Comparison of ENCODE assay signal across 11 cellular contexts in the genomic region with DNA sequence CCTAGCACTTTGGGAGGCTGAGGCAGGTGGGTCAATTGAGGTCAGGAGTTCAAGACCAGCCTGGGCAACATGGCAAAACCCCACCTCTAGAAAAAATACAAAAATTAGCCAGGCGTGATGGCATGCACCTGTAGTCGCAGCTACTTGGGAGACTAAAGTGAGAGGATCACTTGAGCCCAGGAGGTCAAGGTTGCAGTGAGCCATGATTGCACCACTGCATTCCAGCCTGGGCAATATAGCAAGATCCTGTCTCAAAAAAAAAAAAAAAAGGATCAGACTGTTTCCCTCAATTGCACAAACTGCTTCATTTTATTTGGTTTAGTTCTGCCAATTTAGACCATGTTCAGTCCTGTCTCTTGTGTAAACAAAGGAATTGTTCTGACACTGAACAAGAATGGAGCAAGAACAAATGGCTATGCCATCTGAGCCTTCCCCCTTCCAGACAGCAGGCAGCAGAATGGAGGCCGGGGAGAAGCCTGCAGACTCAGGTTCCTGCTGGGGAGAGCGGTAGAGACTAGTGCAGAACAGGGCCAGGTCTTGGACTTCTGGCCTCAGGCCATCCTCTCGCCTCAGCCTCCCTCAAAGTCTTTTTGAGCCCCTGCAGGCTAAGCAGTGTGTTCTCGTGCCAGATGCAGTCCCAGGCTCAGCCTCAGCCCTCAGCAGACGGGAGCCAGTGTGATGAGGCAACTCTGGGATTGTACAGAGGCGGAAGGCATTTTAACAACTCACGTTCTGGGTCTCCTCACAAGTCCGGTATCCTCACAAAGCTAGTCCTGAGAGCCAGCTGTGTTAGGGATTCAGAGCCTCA. TPM values are rescaled to one million over a fixed set of nuclear protein-coding genes. Genes with fewer than 3 reads are reported as not detected.
A peak's percentile ranks its signal among the peaks of the same experiment; 100 is the strongest.
DNase-seq lines count a peak whose midpoint lies in the region; ATAC-seq, FAIRE-seq and TF ChIP-seq lines count a peak whose summit lies in the region.
"Had no signal": no experiment of that assay in that cellular context is flagged by ENCODE, and none has a peak within 500 bp of the region (broad histone marks: within the 10 kb centered on the region; RNA-seq: fewer than 3 reads in every experiment).

No MANE protein-coding gene starts in this region.

- WGBS in psoas muscle, 3 donors: 63 to 82% (median 64%) methylated on average over 10 of the region's 10 CpGs

- H3K36me3 Mint-ChIP-seq in T-helper 17 cell (ENCODE audit: low read depth): peaks cover 3% of the 10 kb centered on the region

- H3K36me3 ChIP-seq in psoas muscle (ENCODE audit: insufficient read depth in 1 of 2, low read depth in 1 of 2): peaks cover 3 to 98% of the 10 kb centered on the region in 2 donors

- H3K4me1 Mint-ChIP-seq in T-helper 17 cell: peaks cover 26% of the 10 kb centered on the region

- TF ChIP-seq CTCF in psoas muscle (IDR thresholded peaks at IDR 0.05): no peak

- no peaks in the 10 kb centered on the region for H3K27me3 Mint-ChIP-seq in T-helper 17 cell

- peaks cover 32% of the 10 kb centered on the region for H3K4me1 ChIP-seq in psoas muscle

- H3K9me3 ChIP-seq in T-helper 17 cell (ENCODE audit: control insufficient read depth, low read length, poor library complexity, severe bottlenecking): no peaks in the 10 kb centered on the region
- H3K9me3 ChIP-seq in psoas muscle: no peaks in the 10 kb centered on the region

- peak overlapping the region; percentile 30 for H3K27ac ChIP-seq in psoas muscle

- H3K4me3 ChIP-seq in psoas muscle: no peak overlapping the region

- intact Hi-C loops in psoas muscle (cut with DNase I): no loop called here

- DNase-seq in ELF-1 (ENCODE audit: low read depth, low spot score) (peak; percentile 56), T-helper 17 cell (no peak), fibroblast of the conjunctiva (ENCODE audit: low read depth) (peak; percentile 53), psoas muscle (no peak), frontal cortex (ENCODE audit: low spot score in 2 of 2) (no peak), NCI-H748 (lab: John Stamatoyannopoulos, UW; ENCODE audit: unreplicated experiment) (no peak), HUDEP-2 (lab: John Stamatoyannopoulos, UW; ENCODE audit: unreplicated experiment in 76 of 76) (no peak)
- DNase-seq: activated naive CD4-positive, alpha-beta T cell treated with anti-CD3 and anti-CD28 coated beads for 36 hours; NCI-H1694 treated with DMSO at 0.1 percent for 48 hours had no signal

- H3K27ac Mint-ChIP-seq in T-helper 17 cell: peak overlapping the region; percentile 75
- H3K27ac Mint-ChIP-seq: activated naive CD4-positive, alpha-beta T cell treated with anti-CD3 and anti-CD28 coated beads for 36 hours had no signal

- H3K4me3 Mint-ChIP-seq in T-helper 17 cell: peak overlapping the region; percentile 33
- H3K4me3 Mint-ChIP-seq: activated naive CD4-positive, alpha-beta T cell treated with anti-CD3 and anti-CD28 coated beads for 36 hours had no signal

- ATAC-seq in T-helper 17 cell (no peak), psoas muscle (peak in 1 of 4 donors; percentile 9), GM21447 (IDR thresholded peaks at IDR 0.05; ENCODE audit: unreplicated experiment) (no peak)

- no peak for FAIRE-seq in frontal cortex (lab: Jason Lieb, UNC)
- FAIRE-seq: islet of Langerhans had no signal

- no peaks in the 10 kb centered on the region for H3K27me3 ChIP-seq in psoas muscle (ENCODE audit: insufficient read depth in 3 of 3, low read length in 2 of 3)

RNA-seq across cellular contexts. Expression of a gene that starts 18.2 kb away (rescaled TPM):
- total RNA-seq in T-helper 17 cell (1,000 to 10,000 TPM; 1,923 to 1,994 TPM), psoas muscle (100 to 1,000 TPM; 141 to 195 (median 179) TPM), frontal cortex (818 TPM)
- 100 to 1,000 TPM; 105 to 226 (median 142) TPM for polyA plus RNA-seq in psoas muscle

RNA-seq across cellular contexts. Expression of a gene that starts 54.9 kb away (rescaled TPM):
- total RNA-seq in T-helper 17 cell: 100 to 1,000 TPM in 1 of 2 donors, 10 to 100 TPM in 1; 45.5 to 122 TPM
- 10 to 100 TPM; 17.9 to 26.3 (median 23.2) TPM for total RNA-seq in psoas muscle
- 10 to 100 TPM; 22.7 to 24.0 (median 22.8) TPM for polyA plus RNA-seq in psoas muscle
- total RNA-seq in frontal cortex: 26.1 TPM

Comparison
In these comparisons a context has a peak if more than half of its experiments do, and no peak if none do; other contexts are left out.
1. DNase-seq: peak in ELF-1 (single experiment) and fibroblast of the conjunctiva (single experiment); none in T-helper 17 cell (0 of 3), psoas muscle (0 of 2), frontal cortex (0 of 2), NCI-H748 (single experiment) and HUDEP-2 (0 of 76).